In genomic region chr3:8540456-8540855, GRCh38 we compare ENCODE assay signal across 2 cellular contexts.
TF ChIP-seq lines count a peak whose summit lies in the region.

No MANE protein-coding gene starts in this region.

TF ChIP-seq in IMR-90, 13 proteins besides CTCF, POLR2A, EP300 and RAD21 (continued from another document):
- no peak for TF ChIP-seq RCOR1 (IDR thresholded peaks at IDR 0.05; ENCODE audit: insufficient replicate concordance, low read length)

TF ChIP-seq in WTC11, 78 proteins besides CTCF, POLR2A, EP300 and RAD21 (continued from another document):
- TF ChIP-seq, protein P1, sequence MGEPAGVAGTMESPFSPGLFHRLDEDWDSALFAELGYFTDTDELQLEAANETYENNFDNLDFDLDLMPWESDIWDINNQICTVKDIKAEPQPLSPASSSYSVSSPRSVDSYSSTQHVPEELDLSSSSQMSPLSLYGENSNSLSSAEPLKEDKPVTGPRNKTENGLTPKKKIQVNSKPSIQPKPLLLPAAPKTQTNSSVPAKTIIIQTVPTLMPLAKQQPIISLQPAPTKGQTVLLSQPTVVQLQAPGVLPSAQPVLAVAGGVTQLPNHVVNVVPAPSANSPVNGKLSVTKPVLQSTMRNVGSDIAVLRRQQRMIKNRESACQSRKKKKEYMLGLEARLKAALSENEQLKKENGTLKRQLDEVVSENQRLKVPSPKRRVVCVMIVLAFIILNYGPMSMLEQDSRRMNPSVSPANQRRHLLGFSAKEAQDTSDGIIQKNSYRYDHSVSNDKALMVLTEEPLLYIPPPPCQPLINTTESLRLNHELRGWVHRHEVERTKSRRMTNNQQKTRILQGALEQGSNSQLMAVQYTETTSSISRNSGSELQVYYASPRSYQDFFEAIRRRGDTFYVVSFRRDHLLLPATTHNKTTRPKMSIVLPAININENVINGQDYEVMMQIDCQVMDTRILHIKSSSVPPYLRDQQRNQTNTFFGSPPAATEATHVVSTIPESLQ (CRISPR knock-in tag; IDR thresholded peaks at IDR 0.05) = no peak
- TF ChIP-seq, protein P2, sequence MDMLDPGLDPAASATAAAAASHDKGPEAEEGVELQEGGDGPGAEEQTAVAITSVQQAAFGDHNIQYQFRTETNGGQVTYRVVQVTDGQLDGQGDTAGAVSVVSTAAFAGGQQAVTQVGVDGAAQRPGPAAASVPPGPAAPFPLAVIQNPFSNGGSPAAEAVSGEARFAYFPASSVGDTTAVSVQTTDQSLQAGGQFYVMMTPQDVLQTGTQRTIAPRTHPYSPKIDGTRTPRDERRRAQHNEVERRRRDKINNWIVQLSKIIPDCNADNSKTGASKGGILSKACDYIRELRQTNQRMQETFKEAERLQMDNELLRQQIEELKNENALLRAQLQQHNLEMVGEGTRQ (CRISPR knock-in tag; IDR thresholded peaks at IDR 0.05) = no peak
- TF ChIP-seq SMAD3 (CRISPR knock-in tag; IDR thresholded peaks at IDR 0.05; ENCODE audit: borderline replicate concordance) = no peak
- TF ChIP-seq, protein P3, sequence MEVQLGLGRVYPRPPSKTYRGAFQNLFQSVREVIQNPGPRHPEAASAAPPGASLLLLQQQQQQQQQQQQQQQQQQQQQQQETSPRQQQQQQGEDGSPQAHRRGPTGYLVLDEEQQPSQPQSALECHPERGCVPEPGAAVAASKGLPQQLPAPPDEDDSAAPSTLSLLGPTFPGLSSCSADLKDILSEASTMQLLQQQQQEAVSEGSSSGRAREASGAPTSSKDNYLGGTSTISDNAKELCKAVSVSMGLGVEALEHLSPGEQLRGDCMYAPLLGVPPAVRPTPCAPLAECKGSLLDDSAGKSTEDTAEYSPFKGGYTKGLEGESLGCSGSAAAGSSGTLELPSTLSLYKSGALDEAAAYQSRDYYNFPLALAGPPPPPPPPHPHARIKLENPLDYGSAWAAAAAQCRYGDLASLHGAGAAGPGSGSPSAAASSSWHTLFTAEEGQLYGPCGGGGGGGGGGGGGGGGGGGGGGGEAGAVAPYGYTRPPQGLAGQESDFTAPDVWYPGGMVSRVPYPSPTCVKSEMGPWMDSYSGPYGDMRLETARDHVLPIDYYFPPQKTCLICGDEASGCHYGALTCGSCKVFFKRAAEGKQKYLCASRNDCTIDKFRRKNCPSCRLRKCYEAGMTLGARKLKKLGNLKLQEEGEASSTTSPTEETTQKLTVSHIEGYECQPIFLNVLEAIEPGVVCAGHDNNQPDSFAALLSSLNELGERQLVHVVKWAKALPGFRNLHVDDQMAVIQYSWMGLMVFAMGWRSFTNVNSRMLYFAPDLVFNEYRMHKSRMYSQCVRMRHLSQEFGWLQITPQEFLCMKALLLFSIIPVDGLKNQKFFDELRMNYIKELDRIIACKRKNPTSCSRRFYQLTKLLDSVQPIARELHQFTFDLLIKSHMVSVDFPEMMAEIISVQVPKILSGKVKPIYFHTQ (CRISPR knock-in tag; IDR thresholded peaks at IDR 0.05) = no peak
- no peak for TF ChIP-seq IRF2 (CRISPR knock-in tag; IDR thresholded peaks at IDR 0.05; ENCODE audit: borderline replicate concordance, low read depth)
- no peak for TF ChIP-seq JUN (CRISPR knock-in tag; IDR thresholded peaks at IDR 0.05)
- no peak for TF ChIP-seq MXD4 (CRISPR knock-in tag; IDR thresholded peaks at IDR 0.05; ENCODE audit: borderline replicate concordance)
- TF ChIP-seq, protein P4, sequence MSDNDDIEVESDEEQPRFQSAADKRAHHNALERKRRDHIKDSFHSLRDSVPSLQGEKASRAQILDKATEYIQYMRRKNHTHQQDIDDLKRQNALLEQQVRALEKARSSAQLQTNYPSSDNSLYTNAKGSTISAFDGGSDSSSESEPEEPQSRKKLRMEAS (CRISPR knock-in tag; IDR thresholded peaks at IDR 0.05) = no peak
- no peak for TF ChIP-seq SMAD4 (CRISPR knock-in tag; IDR thresholded peaks at IDR 0.05)
- TF ChIP-seq ZNF671 (CRISPR knock-in tag; IDR thresholded peaks at IDR 0.05) = no peak
- TF ChIP-seq ZNF138 (CRISPR knock-in tag; conservative IDR thresholded peaks at IDR 0.05) = no peak
- TF ChIP-seq PRRX2 (CRISPR knock-in tag; IDR thresholded peaks at IDR 0.05) = no peak
- TF ChIP-seq, protein P5, sequence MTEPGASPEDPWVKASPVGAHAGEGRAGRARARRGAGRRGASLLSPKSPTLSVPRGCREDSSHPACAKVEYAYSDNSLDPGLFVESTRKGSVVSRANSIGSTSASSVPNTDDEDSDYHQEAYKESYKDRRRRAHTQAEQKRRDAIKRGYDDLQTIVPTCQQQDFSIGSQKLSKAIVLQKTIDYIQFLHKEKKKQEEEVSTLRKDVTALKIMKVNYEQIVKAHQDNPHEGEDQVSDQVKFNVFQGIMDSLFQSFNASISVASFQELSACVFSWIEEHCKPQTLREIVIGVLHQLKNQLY (CRISPR knock-in tag; IDR thresholded peaks at IDR 0.05) = no peak
- TF ChIP-seq ESRRA (CRISPR knock-in tag; IDR thresholded peaks at IDR 0.05; ENCODE audit: borderline replicate concordance) = no peak
- no peak for TF ChIP-seq HMGA2 (CRISPR knock-in tag; IDR thresholded peaks at IDR 0.05)
- TF ChIP-seq CREM (CRISPR knock-in tag; IDR thresholded peaks at IDR 0.05) = no peak
- no peak for TF ChIP-seq GRHL2 (CRISPR knock-in tag; IDR thresholded peaks at IDR 0.05; ENCODE audit: insufficient replicate concordance, severe bottlenecking)
